Comparison of ENCODE assay signal across 22 cellular contexts in the genomic region with DNA sequence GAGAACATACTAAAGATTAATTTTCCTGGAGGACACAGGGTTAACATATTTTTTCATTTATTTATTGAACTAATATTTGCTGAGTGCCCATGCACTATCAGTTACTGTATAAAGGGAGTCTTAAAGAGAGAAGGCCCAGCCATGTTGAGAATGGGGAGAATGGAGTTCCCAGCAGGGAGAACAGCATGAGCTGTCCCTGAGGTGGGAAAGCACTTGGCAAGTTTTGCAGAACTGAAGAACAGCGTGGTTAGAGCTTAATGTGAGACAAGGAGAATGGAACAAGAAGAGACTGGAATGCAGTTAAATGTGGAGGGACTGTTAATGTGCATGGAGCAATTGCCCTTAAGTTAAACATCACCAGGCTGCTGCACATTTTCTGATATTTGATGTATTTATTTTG.
DNase-seq lines count a peak whose midpoint lies in the region; FAIRE-seq and TF ChIP-seq lines count a peak whose summit lies in the region.
"Had no signal": no experiment of that assay in that cellular context is flagged by ENCODE, and none has a peak within 500 bp of the region (broad histone marks: within the 10 kb centered on the region; RNA-seq: fewer than 3 reads in every experiment).

No MANE protein-coding gene starts in this region.

- H3K9me3 ChIP-seq in H1 (ENCODE audit: insufficient read depth in 2 of 2, low read depth in 1 of 2, low read length in 1 of 2), result no peaks in the 10 kb centered on the region
- H3K9me3 ChIP-seq: heart right ventricle, pancreas had no signal

- no peak overlapping the region for H3K18ac ChIP-seq in H1 (ENCODE audit: extremely low read depth, low read length)

- H3K56ac ChIP-seq in H1 (replicated peaks; ENCODE audit: insufficient read length, low read depth, low read length), result no peak overlapping the region

- no peak overlapping the region for H2BK12ac ChIP-seq in H1 (ENCODE audit: low read depth, low read length)

- H3K36me3 ChIP-seq in H1 (ENCODE audit: control insufficient read depth in 2 of 4, insufficient read depth in 4 of 4, low read length in 3 of 4), result no peaks in the 10 kb centered on the region
- H3K36me3 ChIP-seq: heart right ventricle, pancreas had no signal

- H3K27ac ChIP-seq in H1 (ENCODE audit: low read depth, low read length), result no peak overlapping the region
- H3K27ac ChIP-seq: heart right ventricle, pancreas, skin epidermis had no signal

- no peak overlapping the region for H2BK5ac ChIP-seq in H1 (ENCODE audit: low read depth, low read length)

- H3K4me3 ChIP-seq in H1 (ENCODE audit: extremely low read depth in 1 of 4, insufficient read depth in 2 of 4, low read depth in 3 of 4, low read length in 4 of 4), result peak overlapping the region in 1 of 4 experiments; percentile 2; a peak in 1 of 8 replicates
- H3K4me3 ChIP-seq: GM12878, heart right ventricle, pancreas, skin epidermis had no signal

- H4K91ac ChIP-seq in H1 (replicated peaks; ENCODE audit: insufficient read length, low read length), result no peak overlapping the region

- no peak overlapping the region for H4K8ac ChIP-seq in H1 (ENCODE audit: extremely low read depth, insufficient read depth, low read length)

- TF ChIP-seq RAD21 in H1 (IDR thresholded peaks at IDR 0.05 in 1 of 2, conservative IDR thresholded peaks at IDR 0.05 in 1 of 2; ENCODE audit: low read depth in 2 of 2, low read length in 2 of 2), result no peak

- no peak overlapping the region for H3K9ac ChIP-seq in H1 (replicated peaks in 1 of 4; ENCODE audit: extremely low read depth in 1 of 4, low read depth in 3 of 4, low read length in 3 of 4)

- FAIRE-seq in H1 (lab: Jason Lieb, UNC), result peak; percentile 75
- FAIRE-seq: GM12878, pancreas had no signal

- no peaks in the 10 kb centered on the region for H3K79me1 ChIP-seq in H1 (ENCODE audit: low read depth, low read length)

- no peak overlapping the region for H2AFZ ChIP-seq in H1 (ENCODE audit: low read length)

- 5% methylated on average over 1 of the region's 1 CpG; no CpG with 5 or more reads in 1 of the 2 experiments for WGBS in H1 (ENCODE audit: extremely low coverage in 1 of 2, insufficient coverage in 1 of 2, insufficient read length in 1 of 2, insufficient replicate concordance in 2 of 2, low coverage in 1 of 2, low lambda C conversion rate in 2 of 2, missing lambda C conversion rate in 1 of 2), 2 experiments

- H2BK15ac ChIP-seq in H1 (ENCODE audit: low read length), result no peak overlapping the region

- no peak for TF ChIP-seq CTCF in H1 (IDR thresholded peaks at IDR 0.05; ENCODE audit: control extremely low read depth in 1 of 3, insufficient read depth in 1 of 3, low read depth in 1 of 3, low read length in 3 of 3)

- no peak overlapping the region for H4K5ac ChIP-seq in H1 (ENCODE audit: insufficient read length, low read depth, low read length)

- H3K4me2 ChIP-seq in H1 (ENCODE audit: insufficient read depth in 1 of 2, low read depth in 2 of 2, low read length in 2 of 2), result no peak overlapping the region

- no peak overlapping the region for H2AK5ac ChIP-seq in H1 (ENCODE audit: low read depth, low read length)

- POLR2A ChIA-PET in H1 (lab: Charles Lee; ENCODE audit: partially characterized antibody), result interaction anchor here (0.7 to 0.8 kb wide), 2 partner anchors 14 to 20 kb away, joined by 3 to 5 read pairs; no protein-coding TSS in a partner anchor

- no peaks in the 10 kb centered on the region for H3K79me2 ChIP-seq in H1 (ENCODE audit: control insufficient read depth in 1 of 2, insufficient read depth in 2 of 2, low read length in 2 of 2)

- peaks cover 3 to 10% (median 9%) of the 10 kb centered on the region in 4 experiments; a peak in 6 of 7 replicates for H3K4me1 ChIP-seq in H1 (replicated peaks in 1 of 4; ENCODE audit: control insufficient read depth in 3 of 4, insufficient read depth in 4 of 4, low read length in 3 of 4)
- H3K4me1 ChIP-seq: heart right ventricle, pancreas had no signal

- H3K23ac ChIP-seq in H1 (ENCODE audit: insufficient read length), result no peak overlapping the region

- no peaks in the 10 kb centered on the region for H3K27me3 ChIP-seq in H1 (replicated peaks in 1 of 4; ENCODE audit: control insufficient read depth in 3 of 4, extremely low read depth in 1 of 4, insufficient read depth in 3 of 4, low read length in 3 of 4)
- H3K27me3 ChIP-seq: heart right ventricle, pancreas had no signal

- intact Hi-C loops in cardiac septum (cut with DNase I), result no loop called here

- H3K4ac ChIP-seq in H1 (replicated peaks; ENCODE audit: insufficient read length, low read depth, low read length), result no peak overlapping the region

- CTCF ChIA-PET in H1 (lab: Charles Lee; ENCODE audit: partially characterized antibody), result interaction anchor here (0.8 to 1.6 kb wide), 5 partner anchors 9 to 192 kb away, joined by 3 to 4 read pairs (median 3); no protein-coding TSS in a partner anchor

- TF ChIP-seq EP300 in H1 (IDR thresholded peaks at IDR 0.05; ENCODE audit: borderline replicate concordance in 1 of 2, low read depth in 2 of 2, low read length in 2 of 2), result no peak

- H4K20me1 ChIP-seq in H1 (replicated peaks in 1 of 2; ENCODE audit: control insufficient read depth in 1 of 2, insufficient read depth in 2 of 2, low read length in 2 of 2), result no peaks in the 10 kb centered on the region

- DNase-seq in ELF-1 (ENCODE audit: low read depth, low spot score), result peak; percentile 32
- DNase-seq in RPMI7951 (ENCODE audit: low read depth), result peak; percentile 43
- peak in 1 of 2 experiments; percentile 31 for DNase-seq in H1 (ENCODE audit: low read depth in 1 of 2, low spot score in 2 of 2)
- DNase-seq in myocyte (ENCODE audit: low read depth), result peak; percentile 60
- no peak for DNase-seq in retina
- no peak for DNase-seq in cardiac septum (ENCODE audit: low spot score)
- DNase-seq in stimulated activated CD4-positive, alpha-beta T cell treated with anti-CD3 and anti-CD28 coated beads, Interleukin-15, amount 100 ng/mL, for 24 hours, result no peak
- no peak for DNase-seq in activated CD8-positive, alpha-beta memory T cell treated with anti-CD3 and anti-CD28 coated beads, Interleukin-2, amount 50 U/mL, for 48 hours
- DNase-seq: activated CD4-positive, alpha-beta T cell treated with anti-CD3 and anti-CD28 coated beads, Interleukin-2, amount 50 U/mL, for 4 hours; caudate nucleus; COR-L47; effector CD8-positive, alpha-beta T cell; heart right ventricle; KBM-7; NCI-H1436; NCI-H2171 treated with DMSO at 0.1 percent for 48 hours; NCI-H82; pancreas; stimulated activated CD4-positive, alpha-beta T cell treated with anti-CD3 and anti-CD28 coated beads, Interleukin-4, amount 100 ng/mL, for 4 hours; stimulated activated CD8-positive, alpha-beta memory T cell treated with anti-CD3 and anti-CD28 coated beads, Interleukin-4, amount 100 ng/mL, for 48 hours had no signal

- H2BK120ac ChIP-seq in H1 (replicated peaks; ENCODE audit: low read depth, low read length), result no peak overlapping the region

- H2BK20ac ChIP-seq in H1 (ENCODE audit: low read length), result no peak overlapping the region

- H3K23me2 ChIP-seq in H1 (ENCODE audit: low read depth, low read length), result no peaks in the 10 kb centered on the region

- TF ChIP-seq POLR2A in H1 (IDR thresholded peaks at IDR 0.05; ENCODE audit: control extremely low read depth in 1 of 2, low read depth in 2 of 2, low read length in 2 of 2), result no peak

- no peak overlapping the region for H3K14ac ChIP-seq in H1 (ENCODE audit: insufficient read length)

TF ChIP-seq in H1, 55 proteins besides CTCF, POLR2A, EP300 and RAD21:
- no peak for TF ChIP-seq SRF (IDR thresholded peaks at IDR 0.05; ENCODE audit: low read depth, low read length)
- 0 out of 2 replicates have a peak, but pooled peaks have one; percentile 25 for TF ChIP-seq E2F6 (IDR thresholded peaks at IDR 0.05)
- no peak for TF ChIP-seq ATF2 (IDR thresholded peaks at IDR 0.05; ENCODE audit: low read length)
- TF ChIP-seq YY1 (IDR thresholded peaks at IDR 0.05; ENCODE audit: low read depth, low read length), result 0 out of 2 replicates have a peak, but pooled peaks have one; percentile 50
- peak; percentile 46 for TF ChIP-seq TEAD4 (IDR thresholded peaks at IDR 0.05; ENCODE audit: low read depth, low read length)
- TF ChIP-seq RNF2 (IDR thresholded peaks at IDR 0.05; ENCODE audit: borderline replicate concordance, low read depth, low read length, missing control alignments, poor library complexity, severe bottlenecking), result no peak
- TF ChIP-seq RXRA (IDR thresholded peaks at IDR 0.05; ENCODE audit: insufficient read depth, low read depth, low read length), result no peak
- peak; percentile 60 for TF ChIP-seq NANOG (IDR thresholded peaks at IDR 0.05; ENCODE audit: insufficient read depth, low read depth, low read length, poor library complexity, severe bottlenecking)

Comparison
In these comparisons a context has a peak if more than half of its experiments do, and no peak if none do; other contexts are left out.
1. DNase-seq: peak in ELF-1 (single experiment), RPMI7951 (single experiment) and myocyte (single experiment); none in retina (single experiment), cardiac septum (single experiment), stimulated activated CD4-positive, alpha-beta T cell treated with anti-CD3 and anti-CD28 coated beads, Interleukin-15, amount 100 ng/mL, for 24 hours (single experiment) and activated CD8-positive, alpha-beta memory T cell treated with anti-CD3 and anti-CD28 coated beads, Interleukin-2, amount 50 U/mL, for 48 hours (single experiment).